In the genomic region with DNA sequence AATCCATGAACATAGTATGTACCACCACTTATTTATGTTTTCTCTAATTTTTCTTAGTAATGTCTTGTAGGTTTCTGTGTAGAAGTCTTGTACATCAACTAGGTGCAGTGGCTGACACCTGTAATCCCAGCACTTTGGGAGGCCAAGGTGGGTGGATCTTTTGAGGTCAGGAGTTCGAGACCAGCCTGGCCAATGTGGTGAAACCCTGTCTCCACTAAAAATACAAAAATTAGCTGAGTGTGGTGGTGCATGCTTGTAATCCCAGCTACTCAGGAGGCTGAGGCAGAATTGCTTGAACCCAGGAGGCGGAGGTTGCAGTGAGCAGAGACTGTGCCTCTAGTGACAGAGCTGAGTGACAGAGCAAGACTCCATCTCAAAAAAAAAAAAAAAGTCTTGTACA, we compare ENCODE assay signal across 1 cellular context.
TF ChIP-seq lines count a peak whose summit lies in the region.

No MANE protein-coding gene starts in this region.

TF ChIP-seq in GM12878, 131 proteins besides CTCF, POLR2A, EP300 and RAD21:
- TF ChIP-seq PKNOX1 (IDR thresholded peaks at IDR 0.05): peak; percentile 58
- TF ChIP-seq NKRF (conservative IDR thresholded peaks at IDR 0.05): 0 out of 2 replicates have a peak, but pooled peaks have one; percentile 23
TF ChIP-seq in GM12878: peak in this region for 2; not testable (repeated sequence) for 129.
